ENCODE assay signal across 19 cellular contexts in genomic region chr3:95319921-95320494, GRCh38.
DNase-seq lines count a peak whose midpoint lies in the region; ATAC-seq, FAIRE-seq and TF ChIP-seq lines count a peak whose summit lies in the region.
"Had no signal": no experiment of that assay in that cellular context is flagged by ENCODE, and none has a peak within 500 bp of the region (broad histone marks: within the 10 kb centered on the region; RNA-seq: fewer than 3 reads in every experiment).

No MANE protein-coding gene starts in this region.

- CTCF ChIA-PET in GM10248 (lab: Yijun Ruan, JAX) = no interaction called here

- WGBS in mesenchymal stem cell = 49% methylated on average over 3 of the region's 3 CpGs

- H3K9ac ChIP-seq in ES-I3 (ENCODE audit: low read depth, low read length) (peak overlapping the region; percentile 34; the same call in 1 of the 2 replicates), Karpas-422 (ENCODE audit: low read length) (no peak overlapping the region), mesenchymal stem cell (ENCODE audit: low read length) (no peak overlapping the region)

- H3K4ac ChIP-seq in mesenchymal stem cell (ENCODE audit: low read depth in 1 of 2, low read length in 2 of 2) = no peak overlapping the region

- no peak for TF ChIP-seq CTCF in bronchial epithelial cell (IDR thresholded peaks at IDR 0.05; ENCODE audit: insufficient read depth, low read length, severe bottlenecking)
- no peak for TF ChIP-seq CTCF in GM10248 (IDR thresholded peaks at IDR 0.05; ENCODE audit: control extremely low read depth, extremely low read depth, low read depth, missing control alignments)

- H3K23ac ChIP-seq in mesenchymal stem cell (ENCODE audit: low read length in 2 of 2) = no peak overlapping the region

- no peaks in the 10 kb centered on the region for H3K9me2 ChIP-seq in Karpas-422 (replicated peaks; ENCODE audit: insufficient read depth, low read length)

- H4K8ac ChIP-seq in mesenchymal stem cell (ENCODE audit: low read length) = no peak overlapping the region

- H4K20me1 ChIP-seq in Karpas-422 (ENCODE audit: insufficient read depth, low read depth, low read length) = no peaks in the 10 kb centered on the region

- peak overlapping the region; percentile 53 for H2AFZ ChIP-seq in Karpas-422 (ENCODE audit: low read length)
- H2AFZ ChIP-seq in mesenchymal stem cell (ENCODE audit: low read depth, low read length) = no peak overlapping the region

- no peaks in the 10 kb centered on the region for H3K79me1 ChIP-seq in mesenchymal stem cell (replicated peaks; ENCODE audit: low read length, poor library complexity, severe bottlenecking)

- H3K9me3 ChIP-seq in ES-I3 (ENCODE audit: control insufficient read depth, insufficient read depth, low read length) (no peaks in the 10 kb centered on the region), Karpas-422 (ENCODE audit: low read length) (peaks cover 8% of the 10 kb centered on the region), mesenchymal stem cell (ENCODE audit: control insufficient read depth, low read length) (peaks cover 9% of the 10 kb centered on the region)
- H3K9me3 ChIP-seq: SJCRH30 had no signal

- H3K4me2 ChIP-seq in Karpas-422 (ENCODE audit: low read depth, low read length, poor library complexity, severe bottlenecking) (peak overlapping the region; percentile 9), mesenchymal stem cell (ENCODE audit: low read length, poor library complexity, severe bottlenecking) (no peak overlapping the region)
- H3K4me2 ChIP-seq: A549 had no signal

- no peak for DNase-seq in Karpas-422
- peak; percentile 0 for DNase-seq in bronchial epithelial cell (ENCODE audit: low read depth)
- DNase-seq in mesenchymal stem cell = peak; percentile 5
- no peak for DNase-seq in GM10248 (ENCODE audit: extremely low spot score)
- DNase-seq in T-helper 1 cell = no peak
- DNase-seq: activated CD4-positive, alpha-beta T cell treated with anti-CD3 and anti-CD28 coated beads, Interleukin-2, amount 10 ng/mL, durations not matched to agents 24 days and 14 days; central memory CD4-positive, alpha-beta T cell; foreskin fibroblast; KG1; NCI-H1436; NCI-H345; small intestine; T1000 had no signal

- peaks cover 9% of the 10 kb centered on the region for H3K4me1 ChIP-seq in ES-I3 (ENCODE audit: insufficient read depth, low read length)
- peaks cover 3% of the 10 kb centered on the region; the same call in 1 of the 2 replicates for H3K4me1 ChIP-seq in Karpas-422 (ENCODE audit: low read length)
- no peaks in the 10 kb centered on the region for H3K4me1 ChIP-seq in mesenchymal stem cell (ENCODE audit: control insufficient read depth, insufficient read depth, low read depth, low read length)
- H3K4me1 ChIP-seq: A549, tibial nerve had no signal

- H3K18ac ChIP-seq in mesenchymal stem cell (ENCODE audit: low read depth in 1 of 2, low read length in 2 of 2) = no peak overlapping the region

- no peak overlapping the region for H2BK5ac ChIP-seq in mesenchymal stem cell (ENCODE audit: low read depth, low read length, poor library complexity, severe bottlenecking)

- H3K4me3 ChIP-seq in Karpas-422 (ENCODE audit: low read length) (no peak overlapping the region), bronchial epithelial cell (ENCODE audit: low read depth, low read length) (no peak overlapping the region), mesenchymal stem cell (ENCODE audit: insufficient read depth in 1 of 2, low read depth in 1 of 2, low read length in 2 of 2) (no peak overlapping the region)
- H3K4me3 ChIP-seq: A549, SJCRH30, tibial nerve had no signal

- FAIRE-seq in bronchial epithelial cell (lab: Jason Lieb, UNC) = no peak
- FAIRE-seq: A549 had no signal

- no peak overlapping the region for H3K27ac ChIP-seq in Karpas-422 (ENCODE audit: low read length)
- no peak overlapping the region for H3K27ac ChIP-seq in mesenchymal stem cell (ENCODE audit: low read length, poor library complexity, severe bottlenecking)
- H3K27ac ChIP-seq: A549, SJCRH30, tibial nerve had no signal

- no peak overlapping the region for H2BK15ac ChIP-seq in mesenchymal stem cell (ENCODE audit: low read depth, poor library complexity, severe bottlenecking)

- no peak overlapping the region for H4K91ac ChIP-seq in mesenchymal stem cell (ENCODE audit: low read length)

- H2BK120ac ChIP-seq in mesenchymal stem cell (ENCODE audit: low read depth, low read length) = no peak overlapping the region

- no peaks in the 10 kb centered on the region for H3K79me2 ChIP-seq in Karpas-422 (ENCODE audit: low read length)

- no peak overlapping the region for H2BK12ac ChIP-seq in mesenchymal stem cell (ENCODE audit: low read length in 2 of 2)

- POLR2A ChIA-PET in GM10248 (lab: Yijun Ruan, JAX) = no interaction called here

- ATAC-seq in HG02623 (IDR thresholded peaks at IDR 0.05; ENCODE audit: unreplicated experiment) (no peak), HG02870 (IDR thresholded peaks at IDR 0.05; ENCODE audit: unreplicated experiment) (no peak)
- ATAC-seq: A549 had no signal

- H3K36me3 ChIP-seq in ES-I3 (ENCODE audit: insufficient read depth, low read length) (no peaks in the 10 kb centered on the region), Karpas-422 (ENCODE audit: insufficient read depth, low read length) (no peaks in the 10 kb centered on the region), bronchial epithelial cell (ENCODE audit: control insufficient read depth, insufficient read depth, low read length) (no peaks in the 10 kb centered on the region), mesenchymal stem cell (ENCODE audit: control insufficient read depth in 1 of 2, insufficient read depth in 2 of 2, low read depth in 1 of 2, low read length in 2 of 2) (no peaks in the 10 kb centered on the region)
- H3K36me3 ChIP-seq: SJCRH30, tibial nerve had no signal

- no peak overlapping the region for H2AK5ac ChIP-seq in mesenchymal stem cell (ENCODE audit: low read length, severe bottlenecking)

- H3K27me3 ChIP-seq in Karpas-422 (ENCODE audit: low read length) = no peaks in the 10 kb centered on the region
- no peaks in the 10 kb centered on the region for H3K27me3 ChIP-seq in bronchial epithelial cell (ENCODE audit: control insufficient read depth, insufficient read depth, low read length)
- no peaks in the 10 kb centered on the region for H3K27me3 ChIP-seq in mesenchymal stem cell (ENCODE audit: control insufficient read depth in 1 of 2, insufficient read depth in 1 of 2, low read length in 2 of 2)
- H3K27me3 ChIP-seq: SJCRH30, tibial nerve had no signal

- H3K14ac ChIP-seq in mesenchymal stem cell (ENCODE audit: low read length in 2 of 2) = no peak overlapping the region

Comparison
In these comparisons a context has a peak if more than half of its experiments do, and no peak if none do; other contexts are left out.
1. DNase-seq: peak in bronchial epithelial cell (single experiment) and mesenchymal stem cell (single experiment); none in Karpas-422 (single experiment), GM10248 (single experiment) and T-helper 1 cell (0 of 5).